1 cellular context compared by ENCODE assay signal in genomic region chr12:103677341-103677740, GRCh38.
TF ChIP-seq lines count a peak whose summit lies in the region.

No MANE protein-coding gene starts in this region.

TF ChIP-seq in GM23338, 12 proteins besides CTCF, POLR2A, EP300 and RAD21 (continued from another document):
- no peak for TF ChIP-seq ZNF462 (CRISPR knock-in tag; IDR thresholded peaks at IDR 0.05)
